ENCODE assay signal across 1 cellular context in genomic region chr9:2967779-2968178, GRCh38.
TF ChIP-seq lines count a peak whose summit lies in the region.

No MANE protein-coding gene starts in this region.

TF ChIP-seq in SK-N-SH treated with all-trans-retinoic acid at 6 μM for 48 hours, 23 proteins besides CTCF, POLR2A, EP300 and RAD21 (continued from another document):
- no peak for TF ChIP-seq TSHZ2 (CRISPR knock-in tag; IDR thresholded peaks at IDR 0.05)
